ENCODE assay signal across 9 cellular contexts in the genomic region with DNA sequence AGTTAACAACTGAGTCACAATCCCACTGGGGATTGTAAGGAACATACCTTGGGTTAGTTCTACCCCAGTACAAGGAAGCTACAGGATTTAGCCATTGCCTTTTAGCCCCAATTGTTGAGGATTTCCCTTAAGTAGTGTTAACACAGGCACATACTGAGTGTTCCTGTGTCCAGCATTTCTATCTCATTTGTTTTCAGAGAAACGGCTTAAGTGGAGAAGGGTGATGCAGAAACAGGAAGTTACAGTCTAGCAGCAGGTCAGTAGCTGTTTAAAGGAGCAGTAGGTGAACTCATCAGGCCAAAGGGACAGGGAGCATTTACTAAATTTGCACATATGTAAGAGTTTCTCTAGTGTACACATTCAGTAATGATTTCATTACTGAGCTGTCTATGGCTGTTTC.
A peak's percentile ranks its signal among the peaks of the same experiment; 100 is the strongest.
DNase-seq lines count a peak whose midpoint lies in the region; ATAC-seq, FAIRE-seq and TF ChIP-seq lines count a peak whose summit lies in the region.
"Had no signal": no experiment of that assay in that cellular context is flagged by ENCODE, and none has a peak within 500 bp of the region (broad histone marks: within the 10 kb centered on the region; RNA-seq: fewer than 3 reads in every experiment).

No MANE protein-coding gene starts in this region.

- H2BK120ac ChIP-seq in IMR-90 (ENCODE audit: low read depth, low read length) (peak overlapping the region; percentile 83), trophoblast cell (ENCODE audit: insufficient read depth, low read length, poor library complexity) (no peak overlapping the region)

- no peak for TF ChIP-seq RAD21 in IMR-90 (IDR thresholded peaks at IDR 0.05; ENCODE audit: low read length)

- CTCF ChIA-PET in IMR-90 (lab: Yijun Ruan, JAX), result interaction anchor here (0.9 kb wide), 1 partner anchor 46 kb away, joined by 4 read pairs; no protein-coding TSS in a partner anchor

- dilution Hi-C loops in IMR-90 (cut with HindIII; ENCODE audit: low sequenced_read_pairs, unreplicated experiment), result no loop called here

- peak overlapping the region; percentile 82 for H2AFZ ChIP-seq in IMR-90 (replicated peaks; ENCODE audit: low read length, poor library complexity)
- H2AFZ ChIP-seq in trophoblast cell (ENCODE audit: insufficient read depth, low read length, poor library complexity), result no peak overlapping the region

- peak overlapping the region; percentile 5; the same call in 1 of the 2 replicates for H3K56ac ChIP-seq in IMR-90 (ENCODE audit: extremely low read depth, insufficient read depth, low read length)

- FAIRE-seq in bronchial epithelial cell (lab: Jason Lieb, UNC), result no peak

- peak overlapping the region; percentile 53; the same call in 1 of the 2 replicates for H3K4me2 ChIP-seq in IMR-90 (ENCODE audit: low read depth, low read length)
- no peak overlapping the region for H3K4me2 ChIP-seq in trophoblast cell (ENCODE audit: low read length)

- H3K9me1 ChIP-seq in IMR-90 (ENCODE audit: insufficient read depth, low read length), result no peaks in the 10 kb centered on the region; the same call in 1 of the 2 replicates

- H3K36me3 ChIP-seq in IMR-90 (ENCODE audit: control insufficient read depth, insufficient read depth, low read length), result no peaks in the 10 kb centered on the region
- no peaks in the 10 kb centered on the region for H3K36me3 ChIP-seq in bronchial epithelial cell (ENCODE audit: control insufficient read depth, insufficient read depth, low read length)
- H3K36me3 ChIP-seq in effector memory CD4-positive, alpha-beta T cell (ENCODE audit: control insufficient read depth, insufficient read depth, low read length), result no peaks in the 10 kb centered on the region
- H3K36me3 ChIP-seq in trophoblast cell (ENCODE audit: control insufficient read depth in 1 of 2, insufficient read depth in 2 of 2, low read length in 2 of 2), result no peaks in the 10 kb centered on the region
- H3K36me3 ChIP-seq: thoracic aorta had no signal

- no peaks in the 10 kb centered on the region for H4K20me1 ChIP-seq in IMR-90 (ENCODE audit: insufficient read depth, low read length)

- peak overlapping the region; percentile 85 for H2BK5ac ChIP-seq in IMR-90 (ENCODE audit: low read depth, low read length, poor library complexity, severe bottlenecking)
- no peak overlapping the region for H2BK5ac ChIP-seq in trophoblast cell (ENCODE audit: low read depth, low read length, poor library complexity)

- H3K4me1 ChIP-seq in IMR-90 (ENCODE audit: control insufficient read depth, insufficient read depth, low read length) (peaks cover 4% of the 10 kb centered on the region; the same call in 1 of the 2 replicates), trophoblast cell (ENCODE audit: control insufficient read depth in 1 of 2, insufficient read depth in 2 of 2, low read length in 2 of 2) (no peaks in the 10 kb centered on the region)
- peaks cover 7% of the 10 kb centered on the region for H3K4me1 ChIP-seq in effector memory CD4-positive, alpha-beta T cell (ENCODE audit: control insufficient read depth, insufficient read depth, low read length, poor library complexity, severe bottlenecking)

- peak; percentile 25 for ATAC-seq in GM21529 (IDR thresholded peaks at IDR 0.05; ENCODE audit: unreplicated experiment)
- peak; percentile 50 for ATAC-seq in IMR-90 (ENCODE audit: low read depth)

- H3K14ac ChIP-seq in IMR-90 (replicated peaks; ENCODE audit: low read depth, low read length) (peak overlapping the region; percentile 78), trophoblast cell (ENCODE audit: low read length) (no peak overlapping the region)

- H2BK15ac ChIP-seq in IMR-90 (ENCODE audit: low read depth, low read length), result peak overlapping the region; percentile 75; the same call in 2 of the 3 replicates

- H3K23ac ChIP-seq in IMR-90 (ENCODE audit: low read depth, low read length) (peak overlapping the region; percentile 42; the same call in 1 of the 2 replicates), trophoblast cell (ENCODE audit: low read length) (no peak overlapping the region)

- H3K27ac ChIP-seq in IMR-90 (ENCODE audit: insufficient read depth, low read length) (no peak overlapping the region), trophoblast cell (ENCODE audit: low read depth, low read length) (no peak overlapping the region)
- no peak overlapping the region for H3K27ac ChIP-seq in effector memory CD4-positive, alpha-beta T cell (ENCODE audit: insufficient read depth, low read length, poor library complexity, severe bottlenecking)
- H3K27ac ChIP-seq: thoracic aorta had no signal

- H2AK9ac ChIP-seq in IMR-90 (replicated peaks; ENCODE audit: low read depth, low read length, poor library complexity), result no peak overlapping the region

- POLR2A ChIA-PET in IMR-90 (lab: Charles Lee; ENCODE audit: unreplicated experiment), result no interaction called here

- no peak overlapping the region for H3K4me3 ChIP-seq in IMR-90 (ENCODE audit: insufficient read depth, low read depth, low read length)
- no peak overlapping the region for H3K4me3 ChIP-seq in bronchial epithelial cell (ENCODE audit: low read depth, low read length)
- no peak overlapping the region for H3K4me3 ChIP-seq in effector memory CD4-positive, alpha-beta T cell (ENCODE audit: insufficient read depth, low read depth, low read length, poor library complexity, severe bottlenecking)
- H3K4me3 ChIP-seq in trophoblast cell (ENCODE audit: low read depth, low read length), result no peak overlapping the region
- H3K4me3 ChIP-seq: thoracic aorta had no signal

- no peaks in the 10 kb centered on the region for H3K79me2 ChIP-seq in trophoblast cell (ENCODE audit: control insufficient read depth, insufficient read depth, low read length, poor library complexity)

- TF ChIP-seq CTCF in IMR-90 (conservative IDR thresholded peaks at IDR 0.05; ENCODE audit: low read depth, low read length) (no peak), bronchial epithelial cell (IDR thresholded peaks at IDR 0.05; ENCODE audit: insufficient read depth, low read length, severe bottlenecking) (no peak)

- DNase-seq in EL, result peak; percentile 28
- DNase-seq in IMR-90, result peak; percentile 46
- DNase-seq in bronchial epithelial cell (ENCODE audit: low read depth), result peak; percentile 23
- DNase-seq in stimulated activated CD4-positive, alpha-beta T cell treated with anti-CD3 and anti-CD28 coated beads, Interleukin-2, amount 100 ng/mL, for 48 hours, result no peak
- no peak for DNase-seq in effector memory CD4-positive, alpha-beta T cell
- no peak for DNase-seq in OCI-M2 (lab: John Stamatoyannopoulos, UW; ENCODE audit: unreplicated experiment)
- DNase-seq in trophoblast cell, result no peak

- peak overlapping the region; percentile 100; the same call in 1 of the 2 replicates for H3K18ac ChIP-seq in IMR-90 (ENCODE audit: low read depth, low read length)
- no peak overlapping the region for H3K18ac ChIP-seq in trophoblast cell (ENCODE audit: low read length)

- WGBS in IMR-90 (ENCODE audit: extremely low coverage in 2 of 2, insufficient read length in 1 of 2), 2 experiments, result no CpG with 5 or more reads among the region's 1 CpG
- WGBS in trophoblast cell (ENCODE audit: extremely low coverage, insufficient coverage, insufficient read length), result no CpG with 5 or more reads among the region's 1 CpG

- H2BK20ac ChIP-seq in IMR-90 (ENCODE audit: low read depth, low read length), result peak overlapping the region; percentile 87

- H2BK12ac ChIP-seq in trophoblast cell (ENCODE audit: low read length), result no peak overlapping the region

- no peak overlapping the region for H4K12ac ChIP-seq in trophoblast cell (ENCODE audit: low read depth, low read length)

- in situ Hi-C loops in IMR-90 (cut with MboI; ENCODE audit: low sequenced_read_pairs), result no loop called here

- BruUV-seq in IMR-90 (replicated peaks; lab: Mats Ljungman, UMichigan), result no TSS peak

- 0 out of 2 replicates have a peak overlapping the region, but pooled peaks have one; percentile 5 for H2AK5ac ChIP-seq in IMR-90 (ENCODE audit: low read depth, low read length)
- no peak overlapping the region for H2AK5ac ChIP-seq in trophoblast cell (ENCODE audit: low read length)

- H3K4ac ChIP-seq in IMR-90 (ENCODE audit: low read depth, low read length) (peak overlapping the region; percentile 70; the same call in 1 of the 2 replicates), trophoblast cell (ENCODE audit: low read depth, low read length) (no peak overlapping the region)

- no peaks in the 10 kb centered on the region for H3K9me3 ChIP-seq in IMR-90 (ENCODE audit: control insufficient read depth, insufficient read depth, low read length)
- H3K9me3 ChIP-seq in effector memory CD4-positive, alpha-beta T cell (ENCODE audit: control insufficient read depth, low read length), result no peaks in the 10 kb centered on the region
- peaks cover 2% of the 10 kb centered on the region for H3K9me3 ChIP-seq in trophoblast cell (ENCODE audit: insufficient read depth, low read depth, low read length)
- H3K9me3 ChIP-seq: thoracic aorta had no signal

- TF ChIP-seq POLR2A in IMR-90 (IDR thresholded peaks at IDR 0.05; ENCODE audit: low read depth, low read length), result no peak

- intact Hi-C loops in IMR-90 (cut with micrococcal nuclease), result no loop called here

- H3K79me1 ChIP-seq in IMR-90 (ENCODE audit: low read depth in 1 of 2, low read length in 2 of 2) (no peaks in the 10 kb centered on the region), trophoblast cell (ENCODE audit: low read length) (no peaks in the 10 kb centered on the region)

- H4K91ac ChIP-seq in IMR-90 (ENCODE audit: insufficient read depth, low read depth, low read length) (peak overlapping the region; percentile 35), trophoblast cell (ENCODE audit: low read depth, low read length) (no peak overlapping the region)

- H4K5ac ChIP-seq in IMR-90 (ENCODE audit: low read depth, low read length), result peak overlapping the region; percentile 100; the same call in 1 of the 2 replicates

- H4K8ac ChIP-seq in IMR-90 (ENCODE audit: low read depth in 2 of 2, low read length in 2 of 2), result peak overlapping the region; percentile 84 to 94
- no peak overlapping the region for H4K8ac ChIP-seq in trophoblast cell (ENCODE audit: low read depth, low read length)

- H3K27me3 ChIP-seq in IMR-90 (ENCODE audit: control insufficient read depth, insufficient read depth, low read length) (no peaks in the 10 kb centered on the region), bronchial epithelial cell (ENCODE audit: control insufficient read depth, insufficient read depth, low read length) (no peaks in the 10 kb centered on the region), trophoblast cell (ENCODE audit: insufficient read depth, low read length) (no peaks in the 10 kb centered on the region)
- no peaks in the 10 kb centered on the region for H3K27me3 ChIP-seq in effector memory CD4-positive, alpha-beta T cell (replicated peaks; ENCODE audit: control insufficient read depth, insufficient read depth, low read length, poor library complexity, severe bottlenecking)

- H3K9ac ChIP-seq in IMR-90 (ENCODE audit: low read depth, low read length) (peak overlapping the region; percentile 53; the same call in 1 of the 2 replicates), trophoblast cell (ENCODE audit: low read length) (no peak overlapping the region)

TF ChIP-seq in IMR-90, 13 proteins besides CTCF, POLR2A, EP300 and RAD21 (continues in another document):
- TF ChIP-seq MAZ (IDR thresholded peaks at IDR 0.05; ENCODE audit: borderline replicate concordance, low read depth, low read length) (no peak), RFX5 (IDR thresholded peaks at IDR 0.05; ENCODE audit: low read depth, low read length) (no peak)

Comparison
In these comparisons a context has a peak if more than half of its experiments do, and no peak if none do; other contexts are left out.
1. DNase-seq: peak in EL (single experiment), IMR-90 (single experiment) and bronchial epithelial cell (single experiment); none in stimulated activated CD4-positive, alpha-beta T cell treated with anti-CD3 and anti-CD28 coated beads, Interleukin-2, amount 100 ng/mL, for 48 hours (0 of 2), effector memory CD4-positive, alpha-beta T cell (0 of 3), OCI-M2 (single experiment) and trophoblast cell (0 of 2).